In genomic region chr18:44934894-44935293, GRCh38 we compare ENCODE assay signal across 30 cellular contexts.
"Had no signal": no experiment of that assay in that cellular context is flagged by ENCODE, and none has a peak within 500 bp of the region (broad histone marks: within the 10 kb centered on the region; RNA-seq: fewer than 3 reads in every experiment).

No MANE protein-coding gene starts in this region.

- H3K27ac Mint-ChIP-seq: activated CD4-positive, alpha-beta memory T cell treated with anti-CD3 and anti-CD28 coated beads, Interleukin-2, amount 10 ng/mL, durations not matched to agents 7 days and 5 days; activated CD4-positive, alpha-beta T cell treated with anti-CD3 and anti-CD28 coated beads, Interleukin-2, amount 10 ng/mL, durations not matched to agents 7 days and 5 days; activated naive CD4-positive, alpha-beta T cell treated with anti-CD3 and anti-CD28 coated beads, Interleukin-2, amount 10 ng/mL, durations not matched to agents 7 days and 5 days; activated naive CD4-positive, alpha-beta T cell treated with anti-CD3 and anti-CD28 coated beads, Interleukin-2, amount 50 U/mL, for 72 hours; activated naive CD8-positive, alpha-beta T cell treated with anti-CD3 and anti-CD28 coated beads, Interleukin-2, amount 10 ng/mL, durations not matched to agents 7 days and 5 days; activated T-cell treated with anti-CD3 and anti-CD28 coated beads, Interleukin-2, amount 50 U/mL, for 24 hours; activated T-cell treated with anti-CD3 and anti-CD28 coated beads, Interleukin-2, amount 50 U/mL, for 72 hours; dendritic cell treated with granulocyte-macrophage colony-stimulating factor and Interleukin-4, amounts not matched to agents 40 ng/mL and 50 ng/mL, for 4 days had no signal

- H3K4me3 Mint-ChIP-seq: activated CD4-positive, alpha-beta memory T cell treated with anti-CD3 and anti-CD28 coated beads, Interleukin-2, amount 10 ng/mL, durations not matched to agents 7 days and 5 days; activated CD4-positive, alpha-beta T cell treated with anti-CD3 and anti-CD28 coated beads, Interleukin-2, amount 10 ng/mL, durations not matched to agents 7 days and 5 days; activated naive CD4-positive, alpha-beta T cell treated with anti-CD3 and anti-CD28 coated beads, Interleukin-2, amount 10 ng/mL, durations not matched to agents 7 days and 5 days; activated naive CD8-positive, alpha-beta T cell treated with anti-CD3 and anti-CD28 coated beads, Interleukin-2, amount 10 ng/mL, durations not matched to agents 7 days and 5 days; activated T-cell treated with anti-CD3 and anti-CD28 coated beads, Interleukin-2, amount 50 U/mL, for 24 hours; activated T-cell treated with anti-CD3 and anti-CD28 coated beads, Interleukin-2, amount 50 U/mL, for 72 hours; brain; central memory CD8-positive, alpha-beta T cell; dendritic cell treated with granulocyte-macrophage colony-stimulating factor and Interleukin-4, amounts not matched to agents 40 ng/mL and 50 ng/mL, for 4 days had no signal

- H3K36me3 Mint-ChIP-seq: activated naive CD4-positive, alpha-beta T cell treated with anti-CD3 and anti-CD28 coated beads, Interleukin-2, amount 10 ng/mL, durations not matched to agents 7 days and 5 days; activated naive CD8-positive, alpha-beta T cell treated with anti-CD3 and anti-CD28 coated beads, Interleukin-2, amount 10 ng/mL, durations not matched to agents 7 days and 5 days had no signal

- ATAC-seq: activated naive CD4-positive, alpha-beta T cell treated with anti-CD3 and anti-CD28 coated beads, Interleukin-2, amount 50 U/mL, for 72 hours; activated T-cell treated with anti-CD3 and anti-CD28 coated beads, Interleukin-2, amount 50 U/mL, for 72 hours had no signal

- H3K4me1 ChIP-seq: ascending aorta, breast epithelium had no signal

- H3K4me3 ChIP-seq: ascending aorta, breast epithelium, coronary artery, dorsolateral prefrontal cortex, esophagus squamous epithelium had no signal

- H3K27me3 ChIP-seq: ascending aorta, breast epithelium, dorsolateral prefrontal cortex, esophagus squamous epithelium had no signal

- DNase-seq: activated CD4-positive, alpha-beta memory T cell treated with anti-CD3 and anti-CD28 coated beads, Interleukin-2, amount 10 ng/mL, durations not matched to agents 7 days and 5 days; activated CD4-positive, alpha-beta T cell treated with anti-CD3 and anti-CD28 coated beads for 4 hours; activated CD4-positive, alpha-beta T cell treated with anti-CD3 and anti-CD28 coated beads, Interleukin-2, amount 10 ng/mL, durations not matched to agents 7 days and 5 days; activated CD4-positive, alpha-beta T cell treated with anti-CD3 and anti-CD28 coated beads, Interleukin-2, amount 50 U/mL, for 4 hours; activated CD4-positive, CD25-positive, alpha-beta regulatory T cell; activated CD4-positive, CD25-positive, alpha-beta regulatory T cell treated with anti-CD3 and anti-CD28 coated beads, Interleukin-2, amount 50 U/mL, for 72 hours; activated CD8-positive, alpha-beta memory T cell treated with anti-CD3 and anti-CD28 coated beads, Interleukin-2, amount 50 U/mL, for 48 hours; activated gamma-delta T cell; activated naive CD4-positive, alpha-beta T cell; activated naive CD4-positive, alpha-beta T cell treated with anti-CD3 and anti-CD28 coated beads, Interleukin-2, amount 10 ng/mL, durations not matched to agents 7 days and 5 days; activated naive CD8-positive, alpha-beta T cell treated with anti-CD3 and anti-CD28 coated beads, Interleukin-2, amount 10 ng/mL, durations not matched to agents 7 days and 5 days; activated T-cell treated with anti-CD3 and anti-CD28 coated beads for 4 hours; activated T-cell treated with anti-CD3 and anti-CD28 coated beads, Interleukin-2, amount 50 U/mL, for 24 hours; activated T-cell treated with anti-CD3 and anti-CD28 coated beads, Interleukin-2, amount 50 U/mL, for 72 hours; dorsolateral prefrontal cortex; effector memory CD4-positive, alpha-beta T cell; esophagus squamous epithelium; foreskin fibroblast; head of caudate nucleus; T-helper 2 cell had no signal

- H3K36me3 ChIP-seq: ascending aorta, breast epithelium, esophagus squamous epithelium had no signal

- FAIRE-seq: endothelial cell of umbilical vein, frontal cortex had no signal

- H3K27ac ChIP-seq: ascending aorta, breast epithelium, coronary artery, dorsolateral prefrontal cortex, epithelial cell of prostate, esophagus squamous epithelium had no signal

- H3K27me3 Mint-ChIP-seq: activated naive CD4-positive, alpha-beta T cell treated with anti-CD3 and anti-CD28 coated beads, Interleukin-2, amount 10 ng/mL, durations not matched to agents 7 days and 5 days; central memory CD8-positive, alpha-beta T cell had no signal

- H3K4me1 Mint-ChIP-seq: activated CD4-positive, alpha-beta T cell treated with anti-CD3 and anti-CD28 coated beads, Interleukin-2, amount 10 ng/mL, durations not matched to agents 7 days and 5 days; activated naive CD8-positive, alpha-beta T cell treated with anti-CD3 and anti-CD28 coated beads, Interleukin-2, amount 10 ng/mL, durations not matched to agents 7 days and 5 days had no signal
